In the genomic region with DNA sequence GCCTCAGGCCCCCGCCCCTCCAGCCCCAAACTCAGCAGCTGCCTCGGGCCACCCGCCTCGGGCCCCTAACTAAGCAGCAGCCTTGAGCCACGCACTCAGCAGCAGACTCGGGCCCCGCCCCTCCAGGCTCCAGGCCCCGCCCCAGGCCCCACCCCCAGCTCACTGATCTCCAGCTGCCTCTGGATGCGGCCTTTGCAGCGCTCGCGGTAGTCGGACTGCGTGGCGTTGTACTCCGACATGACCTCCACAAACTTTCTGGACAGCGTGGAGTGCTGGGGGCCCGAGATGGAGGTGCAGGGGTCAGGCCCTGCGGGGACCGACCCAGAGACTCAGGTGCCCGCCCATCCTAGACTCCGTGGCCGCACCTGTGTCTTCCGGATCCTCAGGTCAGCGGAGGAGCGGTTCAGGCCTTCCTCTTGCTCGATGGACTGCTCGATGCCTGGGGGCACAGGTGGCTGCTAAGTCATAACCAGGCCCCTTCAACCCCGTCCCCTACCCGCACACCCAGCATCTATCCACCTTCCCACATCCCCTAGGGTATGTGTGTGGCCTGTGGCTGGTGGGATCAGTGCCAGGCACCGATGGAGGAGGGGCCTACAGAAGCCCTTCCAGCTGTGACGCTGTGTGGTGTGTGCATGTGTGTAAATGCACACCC, we compare ENCODE assay signal across 1 cellular context.
TF ChIP-seq lines count a peak whose summit lies in the region.

No MANE protein-coding gene starts in this region.

TF ChIP-seq in HCT116, 20 proteins besides CTCF, POLR2A, EP300 and RAD21:
- TF ChIP-seq EZH2phosphoT487 (IDR thresholded peaks at IDR 0.05; ENCODE audit: borderline replicate concordance) (no peak), SRF (IDR thresholded peaks at IDR 0.05; ENCODE audit: low read depth) (no peak), SP1 (IDR thresholded peaks at IDR 0.05; ENCODE audit: low read depth) (no peak), TCF7L2 (IDR thresholded peaks at IDR 0.05; ENCODE audit: borderline replicate concordance, extremely low read depth, insufficient read depth, insufficient read length) (no peak), REST (IDR thresholded peaks at IDR 0.05; ENCODE audit: low read depth) (no peak), SIN3A (IDR thresholded peaks at IDR 0.05; ENCODE audit: low read depth) (no peak), EZH2 (IDR thresholded peaks at IDR 0.05) (no peak), ZNF274 (IDR thresholded peaks at IDR 0.05; ENCODE audit: low read depth, low read length) (no peak), ZFX (IDR thresholded peaks at IDR 0.05) (no peak), JUND (IDR thresholded peaks at IDR 0.05) (no peak), POLR2AphosphoS5 (IDR thresholded peaks at IDR 0.05; ENCODE audit: low read depth, low read length) (no peak), YY1 (IDR thresholded peaks at IDR 0.05; ENCODE audit: extremely low read depth, insufficient replicate concordance, low read depth, low read length) (no peak), CEBPB (IDR thresholded peaks at IDR 0.05; ENCODE audit: low read depth) (no peak), CBX3 (IDR thresholded peaks at IDR 0.05; ENCODE audit: low read depth) (no peak), EGR1 (IDR thresholded peaks at IDR 0.05; ENCODE audit: low read depth) (no peak), ELF1 (IDR thresholded peaks at IDR 0.05; ENCODE audit: borderline replicate concordance, low read depth) (no peak), FOSL1 (IDR thresholded peaks at IDR 0.05; ENCODE audit: low read depth) (no peak)
- TF ChIP-seq, protein P1, sequence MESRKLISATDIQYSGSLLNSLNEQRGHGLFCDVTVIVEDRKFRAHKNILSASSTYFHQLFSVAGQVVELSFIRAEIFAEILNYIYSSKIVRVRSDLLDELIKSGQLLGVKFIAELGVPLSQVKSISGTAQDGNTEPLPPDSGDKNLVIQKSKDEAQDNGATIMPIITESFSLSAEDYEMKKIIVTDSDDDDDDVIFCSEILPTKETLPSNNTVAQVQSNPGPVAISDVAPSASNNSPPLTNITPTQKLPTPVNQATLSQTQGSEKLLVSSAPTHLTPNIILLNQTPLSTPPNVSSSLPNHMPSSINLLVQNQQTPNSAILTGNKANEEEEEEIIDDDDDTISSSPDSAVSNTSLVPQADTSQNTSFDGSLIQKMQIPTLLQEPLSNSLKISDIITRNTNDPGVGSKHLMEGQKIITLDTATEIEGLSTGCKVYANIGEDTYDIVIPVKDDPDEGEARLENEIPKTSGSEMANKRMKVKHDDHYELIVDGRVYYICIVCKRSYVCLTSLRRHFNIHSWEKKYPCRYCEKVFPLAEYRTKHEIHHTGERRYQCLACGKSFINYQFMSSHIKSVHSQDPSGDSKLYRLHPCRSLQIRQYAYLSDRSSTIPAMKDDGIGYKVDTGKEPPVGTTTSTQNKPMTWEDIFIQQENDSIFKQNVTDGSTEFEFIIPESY (IDR thresholded peaks at IDR 0.05; ENCODE audit: extremely low read depth, insufficient replicate concordance, low read length), result no peak
- TF ChIP-seq, protein P2, sequence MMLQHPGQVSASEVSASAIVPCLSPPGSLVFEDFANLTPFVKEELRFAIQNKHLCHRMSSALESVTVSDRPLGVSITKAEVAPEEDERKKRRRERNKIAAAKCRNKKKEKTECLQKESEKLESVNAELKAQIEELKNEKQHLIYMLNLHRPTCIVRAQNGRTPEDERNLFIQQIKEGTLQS (IDR thresholded peaks at IDR 0.05), result no peak
